Comparison of ENCODE assay signal across 8 cellular contexts in genomic region chr9:9998491-9999287, GRCh38.
A peak's percentile ranks its signal among the peaks of the same experiment; 100 is the strongest.
DNase-seq lines count a peak whose midpoint lies in the region; ATAC-seq, FAIRE-seq and TF ChIP-seq lines count a peak whose summit lies in the region.

No MANE protein-coding gene starts in this region.

- 47% methylated on average over 8 of the region's 8 CpGs for WGBS in hepatocyte (ENCODE audit: low lambda C conversion rate, missing lambda C conversion rate)

- no peak overlapping the region for H3K4me3 ChIP-seq in PC-3 (ENCODE audit: low read length)
- no peak overlapping the region for H3K4me3 ChIP-seq in hepatocyte

- H3K36me3 ChIP-seq in PC-3 (ENCODE audit: low read depth, low read length) = no peaks in the 10 kb centered on the region
- no peaks in the 10 kb centered on the region for H3K36me3 ChIP-seq in hepatocyte (replicated peaks; ENCODE audit: insufficient read depth, low read depth)

- H3K27me3 ChIP-seq in PC-3 (ENCODE audit: low read length) = no peaks in the 10 kb centered on the region
- H3K27me3 ChIP-seq in hepatocyte = no peaks in the 10 kb centered on the region

- no peaks in the 10 kb centered on the region for H3K36me3 Mint-ChIP-seq in HFFc6 (ENCODE audit: low read depth)

- POLR2A ChIA-PET in PC-3 (lab: Charles Lee; ENCODE audit: unreplicated experiment) = no interaction called here

- no peaks in the 10 kb centered on the region for H3K27me3 Mint-ChIP-seq in HFFc6 (ENCODE audit: insufficient read depth)

- no peak for ATAC-seq in PC-3
- peak; percentile 12 for ATAC-seq in left lobe of liver

- H4K20me1 ChIP-seq in PC-3 (ENCODE audit: low read length) (no peaks in the 10 kb centered on the region), hepatocyte (ENCODE audit: insufficient read depth, poor library complexity, severe bottlenecking) (no peaks in the 10 kb centered on the region)

- no peak for FAIRE-seq in HTR-8/SVneo (lab: Jason Lieb, UNC)

- no peak overlapping the region for H3K27ac ChIP-seq in PC-3 (ENCODE audit: low read length)
- no peak overlapping the region for H3K27ac ChIP-seq in hepatocyte

- H3K4me2 ChIP-seq in PC-3 (ENCODE audit: low read length) = no peak overlapping the region
- no peak overlapping the region for H3K4me2 ChIP-seq in hepatocyte

- no peaks in the 10 kb centered on the region for H3K79me2 ChIP-seq in PC-3 (ENCODE audit: low read length)
- no peaks in the 10 kb centered on the region for H3K79me2 ChIP-seq in hepatocyte

- H3K9me2 ChIP-seq in PC-3 (replicated peaks; ENCODE audit: low read length) (no peaks in the 10 kb centered on the region), hepatocyte (replicated peaks; ENCODE audit: insufficient read depth) (no peaks in the 10 kb centered on the region)

- BruUV-seq in PC-3 (replicated peaks; lab: Mats Ljungman, UMichigan) = no TSS peak

- H3K27ac Mint-ChIP-seq in HFFc6 = no peak overlapping the region

- TF ChIP-seq CTCF in HFFc6 (IDR thresholded peaks at IDR 0.05) (peak; percentile 43; the same call in 1 of the 2 replicates), PC-3 (conservative IDR thresholded peaks at IDR 0.05; ENCODE audit: low read depth, low read length) (peak; percentile 28; the same call in 1 of the 2 replicates), hepatocyte (IDR thresholded peaks at IDR 0.05; ENCODE audit: poor library complexity) (no peak)

- H3K9ac ChIP-seq in PC-3 (ENCODE audit: low read length) = no peak overlapping the region

- H3K4me3 Mint-ChIP-seq in HFFc6 = no peak overlapping the region

- no peaks in the 10 kb centered on the region for H3F3A ChIP-seq in PC-3 (ENCODE audit: low read length, unreplicated experiment)

- H3K4me1 ChIP-seq in PC-3 (ENCODE audit: insufficient read depth, low read length) (no peaks in the 10 kb centered on the region), hepatocyte (ENCODE audit: insufficient read depth) (no peaks in the 10 kb centered on the region)

- H3K9me3 ChIP-seq in PC-3 (ENCODE audit: low read length) (no peaks in the 10 kb centered on the region), hepatocyte (ENCODE audit: low read depth) (no peaks in the 10 kb centered on the region)

- DNase-seq in ELF-1 (ENCODE audit: low read depth, low spot score) (peak; percentile 28), HFFc6 (no peak), PC-3 (peak; percentile 4), left lobe of liver (ENCODE audit: low spot score) (no peak), dedifferentiated amniotic fluid mesenchymal stem cell (ENCODE audit: extremely low spot score) (no peak), hepatocyte (ENCODE audit: low spot score) (no peak), HTR-8/SVneo (ENCODE audit: insufficient read length, low spot score) (no peak)
- DNase-seq in stimulated activated CD4-positive, alpha-beta T cell treated with anti-CD3 and anti-CD28 coated beads, Interleukin-15, amount 100 ng/mL, for 24 hours = no peak

- H3K4me1 Mint-ChIP-seq in HFFc6 (ENCODE audit: low read depth) = no peaks in the 10 kb centered on the region

- intact Hi-C loops in PC-3 (cut with micrococcal nuclease) = no loop called here

- CTCF ChIA-PET in PC-3 (lab: Charles Lee) = no interaction called here

- H2AFZ ChIP-seq in PC-3 (ENCODE audit: low read length) (no peak overlapping the region), hepatocyte (no peak overlapping the region)

- H3K9me3 Mint-ChIP-seq in HFFc6 = peaks cover 5% of the 10 kb centered on the region; the same call in 1 of the 2 replicates

Comparison
In these comparisons a context has a peak if more than half of its experiments do, and no peak if none do; other contexts are left out.
1. DNase-seq: peak in ELF-1 (single experiment) and PC-3 (single experiment); none in HFFc6 (single experiment), left lobe of liver (single experiment), dedifferentiated amniotic fluid mesenchymal stem cell (single experiment), stimulated activated CD4-positive, alpha-beta T cell treated with anti-CD3 and anti-CD28 coated beads, Interleukin-15, amount 100 ng/mL, for 24 hours (single experiment), hepatocyte (single experiment) and HTR-8/SVneo (single experiment).